20 cellular contexts compared by ENCODE assay signal in the genomic region with DNA sequence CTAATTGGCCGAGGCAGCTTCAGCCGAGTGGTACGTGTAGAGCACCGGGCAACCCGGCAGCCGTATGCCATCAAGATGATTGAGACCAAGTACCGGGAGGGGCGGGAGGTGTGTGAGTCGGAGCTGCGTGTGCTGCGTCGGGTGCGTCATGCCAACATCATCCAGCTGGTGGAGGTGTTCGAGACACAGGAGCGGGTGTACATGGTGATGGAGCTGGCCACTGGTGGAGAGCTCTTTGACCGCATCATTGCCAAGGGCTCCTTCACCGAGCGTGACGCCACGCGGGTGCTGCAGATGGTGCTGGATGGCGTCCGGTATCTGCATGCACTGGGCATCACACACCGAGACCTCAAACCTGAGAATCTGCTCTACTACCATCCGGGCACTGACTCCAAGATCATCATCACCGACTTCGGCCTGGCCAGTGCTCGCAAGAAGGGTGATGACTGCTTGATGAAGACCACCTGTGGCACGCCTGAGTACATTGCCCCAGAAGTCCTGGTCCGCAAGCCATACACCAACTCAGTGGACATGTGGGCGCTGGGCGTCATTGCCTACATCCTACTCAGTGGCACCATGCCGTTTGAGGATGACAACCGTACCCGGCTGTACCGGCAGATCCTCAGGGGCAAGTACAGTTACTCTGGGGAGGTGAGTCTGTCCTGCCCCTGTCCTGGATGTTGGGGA. TPM values are rescaled to one million over a fixed set of nuclear protein-coding genes. Genes with fewer than 3 reads are reported as not detected.
DNase-seq lines count a peak whose midpoint lies in the region; ATAC-seq and TF ChIP-seq lines count a peak whose summit lies in the region.
"Had no signal": no experiment of that assay in that cellular context is flagged by ENCODE, and none has a peak within 500 bp of the region (broad histone marks: within the 10 kb centered on the region; RNA-seq: fewer than 3 reads in every experiment).

No MANE protein-coding gene starts in this region.

- peaks cover 13% of the 10 kb centered on the region for H3K4me1 Mint-ChIP-seq in activated naive CD8-positive, alpha-beta T cell treated with anti-CD3 and anti-CD28 coated beads, Interleukin-2, amount 10 ng/mL, durations not matched to agents 7 days and 5 days
- peaks cover 11% of the 10 kb centered on the region for H3K4me1 Mint-ChIP-seq in activated naive CD8-positive, alpha-beta T cell treated with anti-CD3 and anti-CD28 coated beads for 36 hours
- H3K4me1 Mint-ChIP-seq in stimulated activated naive B cell treated with anti-CD40 and anti-IgM and Interleukin-4, amounts not matched to agents 10 μg/mL and 1 μg/mL and 100 μg/mL, for 72 hours, result peaks cover 11 to 20% of the 10 kb centered on the region in 2 donors
- H3K4me1 Mint-ChIP-seq: mesothelial cell of epicardium had no signal

- POLR2A ChIA-PET in activated naive CD8-positive, alpha-beta T cell treated with anti-CD3 and anti-CD28 coated beads, Interleukin-2, amount 10 ng/mL, durations not matched to agents 7 days and 5 days (lab: Charles Lee), result no interaction called here
- POLR2A ChIA-PET in PC-3 (lab: Charles Lee; ENCODE audit: unreplicated experiment), result no interaction called here
- POLR2A ChIA-PET in SK-N-SH (lab: Yijun Ruan, JAX), result no interaction called here

- 98% methylated on average over 32 of the region's 36 CpGs for WGBS in SK-N-SH (ENCODE audit: low lambda C conversion rate)

- DNase-seq in activated naive CD8-positive, alpha-beta T cell treated with anti-CD3 and anti-CD28 coated beads, Interleukin-2, amount 10 ng/mL, durations not matched to agents 7 days and 5 days, result no peak
- no peak for DNase-seq in activated naive CD8-positive, alpha-beta T cell treated with anti-CD3 and anti-CD28 coated beads for 36 hours
- DNase-seq in PC-3 (no peak), dorsolateral prefrontal cortex (no peak), SK-N-SH (no peak), germinal center (ENCODE audit: low spot score) (no peak), GM20000 (ENCODE audit: low spot score) (no peak)
- DNase-seq in stimulated activated naive B cell treated with anti-CD40 and anti-IgM and Interleukin-4, amounts not matched to agents 10 μg/mL and 1 μg/mL and 100 μg/mL, for 72 hours, result no peak
- DNase-seq: activated CD4-positive, CD25-positive, alpha-beta regulatory T cell; central memory CD4-positive, alpha-beta T cell; GDM1; KBM-7; MV-4-11; NCI-H524 treated with DMSO at 0.1 percent for 48 hours; RPMI8226 had no signal

- H3K27me3 ChIP-seq in PC-3 (ENCODE audit: low read length) (no peaks in the 10 kb centered on the region), dorsolateral prefrontal cortex (no peaks in the 10 kb centered on the region), SK-N-SH (ENCODE audit: insufficient read depth) (no peaks in the 10 kb centered on the region)

- TF ChIP-seq EP300 in SK-N-SH (IDR thresholded peaks at IDR 0.05; ENCODE audit: borderline replicate concordance in 1 of 2, low read depth in 1 of 2, low read length in 1 of 2), result no peak

- no peak overlapping the region for H3K27ac Mint-ChIP-seq in activated naive CD8-positive, alpha-beta T cell treated with anti-CD3 and anti-CD28 coated beads, Interleukin-2, amount 10 ng/mL, durations not matched to agents 7 days and 5 days
- no peak overlapping the region for H3K27ac Mint-ChIP-seq in activated naive CD8-positive, alpha-beta T cell treated with anti-CD3 and anti-CD28 coated beads for 36 hours
- peak overlapping the region; percentile 15 for H3K27ac Mint-ChIP-seq in stimulated activated naive B cell treated with anti-CD40 and anti-IgM and Interleukin-4, amounts not matched to agents 10 μg/mL and 1 μg/mL and 100 μg/mL, for 72 hours
- H3K27ac Mint-ChIP-seq: mesothelial cell of epicardium, nephron had no signal

- H3K4me3 ChIP-seq in PC-3 (ENCODE audit: low read length) (no peak overlapping the region), dorsolateral prefrontal cortex (peak overlapping the region in 2 of 59 donors; percentile 3 to 29), SK-N-SH (ENCODE audit: low read depth in 2 of 2, low read length in 1 of 2) (no peak overlapping the region)
- H3K4me3 ChIP-seq: thoracic aorta had no signal

- no peak for TF ChIP-seq RAD21 in SK-N-SH (IDR thresholded peaks at IDR 0.05; ENCODE audit: low read length)

- intact Hi-C loops in PC-3 (cut with micrococcal nuclease), result no loop called here
- intact Hi-C loops in dorsolateral prefrontal cortex (cut with DNase I), result no loop called here

- H3K4me1 ChIP-seq in PC-3 (ENCODE audit: insufficient read depth, low read length) (no peaks in the 10 kb centered on the region), SK-N-SH (ENCODE audit: control insufficient read depth in 1 of 2, insufficient read depth in 2 of 2, low read depth in 1 of 2, low read length in 1 of 2) (peaks cover 0 to 21% of the 10 kb centered on the region in 2 experiments; a peak in 1 of 4 replicates)

- H3K9me3 ChIP-seq in PC-3 (ENCODE audit: low read length) (no peaks in the 10 kb centered on the region), SK-N-SH (no peaks in the 10 kb centered on the region)
- H3K9me3 ChIP-seq: thoracic aorta had no signal

- H3K9ac ChIP-seq in PC-3 (ENCODE audit: low read length), result no peak overlapping the region
- H3K9ac ChIP-seq in SK-N-SH, result no peak overlapping the region

- H3K4me2 ChIP-seq in PC-3 (ENCODE audit: low read length) (no peak overlapping the region), SK-N-SH (no peak overlapping the region)

- H3K4me3 Mint-ChIP-seq in activated naive CD8-positive, alpha-beta T cell treated with anti-CD3 and anti-CD28 coated beads, Interleukin-2, amount 10 ng/mL, durations not matched to agents 7 days and 5 days, result peak overlapping the region; percentile 47
- H3K4me3 Mint-ChIP-seq in activated naive CD8-positive, alpha-beta T cell treated with anti-CD3 and anti-CD28 coated beads for 36 hours, result no peak overlapping the region
- no peak overlapping the region for H3K4me3 Mint-ChIP-seq in stimulated activated naive B cell treated with anti-CD40 and anti-IgM and Interleukin-4, amounts not matched to agents 10 μg/mL and 1 μg/mL and 100 μg/mL, for 72 hours
- H3K4me3 Mint-ChIP-seq: mesothelial cell of epicardium, nephron had no signal

- H3F3A ChIP-seq in PC-3 (ENCODE audit: low read length, unreplicated experiment), result no peaks in the 10 kb centered on the region
- no peaks in the 10 kb centered on the region for H3F3A ChIP-seq in SK-N-SH (replicated peaks; ENCODE audit: insufficient read depth)

- H3K79me2 ChIP-seq in PC-3 (ENCODE audit: low read length) (no peaks in the 10 kb centered on the region), SK-N-SH (ENCODE audit: insufficient read depth) (peaks cover 27% of the 10 kb centered on the region)

- TF ChIP-seq CTCF in PC-3 (conservative IDR thresholded peaks at IDR 0.05; ENCODE audit: low read depth, low read length) (no peak), dorsolateral prefrontal cortex (IDR thresholded peaks at IDR 0.05 in 54 of 56, conservative IDR thresholded peaks at IDR 0.05 in 2 of 56; ENCODE audit: low read depth in 1 of 56, partially characterized antibody in 56 of 56) (no peak), SK-N-SH (IDR thresholded peaks at IDR 0.05) (no peak), GM20000 (IDR thresholded peaks at IDR 0.05; ENCODE audit: extremely low read depth, missing control alignments) (no peak)

- CTCF ChIA-PET in PC-3 (lab: Charles Lee) (no interaction called here), SK-N-SH (lab: Yijun Ruan, JAX) (interaction anchor here (1.1 to 2.5 kb wide), 3 partner anchors 12 to 25 kb away, joined by 4 to 9 read pairs (median 5); a partner anchor contains a TSS)

- H3K36me3 Mint-ChIP-seq in activated naive CD8-positive, alpha-beta T cell treated with anti-CD3 and anti-CD28 coated beads, Interleukin-2, amount 10 ng/mL, durations not matched to agents 7 days and 5 days, result peaks cover 2% of the 10 kb centered on the region
- H3K36me3 Mint-ChIP-seq in activated naive CD8-positive, alpha-beta T cell treated with anti-CD3 and anti-CD28 coated beads for 36 hours, result peaks cover 5% of the 10 kb centered on the region
- H3K36me3 Mint-ChIP-seq in stimulated activated naive B cell treated with anti-CD40 and anti-IgM and Interleukin-4, amounts not matched to agents 10 μg/mL and 1 μg/mL and 100 μg/mL, for 72 hours, result peaks cover 19 to 40% of the 10 kb centered on the region in 2 donors

- H3K9me3 Mint-ChIP-seq in activated naive CD8-positive, alpha-beta T cell treated with anti-CD3 and anti-CD28 coated beads, Interleukin-2, amount 10 ng/mL, durations not matched to agents 7 days and 5 days, result no peaks in the 10 kb centered on the region
- H3K9me3 Mint-ChIP-seq in activated naive CD8-positive, alpha-beta T cell treated with anti-CD3 and anti-CD28 coated beads for 36 hours, result no peaks in the 10 kb centered on the region
- H3K9me3 Mint-ChIP-seq in stimulated activated naive B cell treated with anti-CD40 and anti-IgM and Interleukin-4, amounts not matched to agents 10 μg/mL and 1 μg/mL and 100 μg/mL, for 72 hours, result no peaks in the 10 kb centered on the region
- H3K9me3 Mint-ChIP-seq: mesothelial cell of epicardium, nephron had no signal

- H3K36me3 ChIP-seq in PC-3 (ENCODE audit: low read depth, low read length) (no peaks in the 10 kb centered on the region), SK-N-SH (replicated peaks in 1 of 2; ENCODE audit: control insufficient read depth in 1 of 2, insufficient read depth in 2 of 2, low read length in 1 of 2) (peaks cover 0 to 12% of the 10 kb centered on the region in 2 experiments)

- no peak for ATAC-seq in activated naive CD8-positive, alpha-beta T cell treated with anti-CD3 and anti-CD28 coated beads, Interleukin-2, amount 10 ng/mL, durations not matched to agents 7 days and 5 days (ENCODE audit: low read depth)
- ATAC-seq in PC-3, result no peak
- ATAC-seq in stimulated activated naive B cell treated with anti-CD40 and anti-IgM and Interleukin-4, amounts not matched to agents 10 μg/mL and 1 μg/mL and 100 μg/mL, for 72 hours (replicated peaks), result no peak
- ATAC-seq: left lobe of liver had no signal

- H4K20me1 ChIP-seq in PC-3 (ENCODE audit: low read length) (no peaks in the 10 kb centered on the region), SK-N-SH (ENCODE audit: insufficient read depth) (0 out of 2 replicates have a peak, but pooled peaks cover 3% of the 10 kb centered on the region)

- no peak overlapping the region for H3K27ac ChIP-seq in PC-3 (ENCODE audit: low read length)
- peak overlapping the region in 57 of 59 donors; percentile 11 to 93 (median 78) for H3K27ac ChIP-seq in dorsolateral prefrontal cortex
- H3K27ac ChIP-seq in SK-N-SH (ENCODE audit: low read depth in 2 of 2, low read length in 1 of 2), result peak overlapping the region in 1 of 2 experiments; percentile 47; a peak in 1 of 4 replicates
- H3K27ac ChIP-seq: thoracic aorta had no signal

- H3K9me2 ChIP-seq in PC-3 (replicated peaks; ENCODE audit: low read length) (no peaks in the 10 kb centered on the region), SK-N-SH (no peaks in the 10 kb centered on the region)

- BruUV-seq in PC-3 (replicated peaks; lab: Mats Ljungman, UMichigan), result TSS peak; percentile 30

- H2AFZ ChIP-seq in PC-3 (ENCODE audit: low read length) (no peak overlapping the region), SK-N-SH (ENCODE audit: low read depth) (no peak overlapping the region)

- H3K27me3 Mint-ChIP-seq in activated naive CD8-positive, alpha-beta T cell treated with anti-CD3 and anti-CD28 coated beads, Interleukin-2, amount 10 ng/mL, durations not matched to agents 7 days and 5 days, result no peaks in the 10 kb centered on the region
- H3K27me3 Mint-ChIP-seq in activated naive CD8-positive, alpha-beta T cell treated with anti-CD3 and anti-CD28 coated beads for 36 hours, result no peaks in the 10 kb centered on the region
- H3K27me3 Mint-ChIP-seq in stimulated activated naive B cell treated with anti-CD40 and anti-IgM and Interleukin-4, amounts not matched to agents 10 μg/mL and 1 μg/mL and 100 μg/mL, for 72 hours, result no peaks in the 10 kb centered on the region

RNA-seq across cellular contexts. Expression of a gene that starts 16.1 kb away (rescaled TPM):
- total RNA-seq in activated naive CD8-positive, alpha-beta T cell treated with anti-CD3 and anti-CD28 coated beads, Interleukin-2, amount 10 ng/mL, durations not matched to agents 7 days and 5 days, result 10 to 100 TPM; 22.8 to 25.6 TPM
- total RNA-seq in activated naive CD8-positive, alpha-beta T cell treated with anti-CD3 and anti-CD28 coated beads for 36 hours, result 10 to 100 TPM in 1 of 2 experiments, 1 to 10 TPM in 1; 9.9 to 10.6 TPM
- total RNA-seq in PC-3 (2014; rRNA removed), result 6.6 and 8.3 TPM in 2 replicates
- 10 to 100 TPM; 10.9 to 28.1 (median 18.3) TPM for total RNA-seq in dorsolateral prefrontal cortex
- polyA plus RNA-seq in SK-N-SH (2012; rRNA removed), result 30.1 and 31.4 TPM in 2 replicates
- polyA plus RNA-seq in SK-N-SH (2012; cell fraction: cytosol; rRNA removed), result 13.6 and 21.7 TPM in 2 replicates
- polyA plus RNA-seq in SK-N-SH (2012; cell fraction: nucleus; rRNA removed), result 23.8 and 24.6 TPM in 2 replicates

RNA-seq across cellular contexts. Expression of a gene that starts 22.5 kb away (rescaled TPM):
- 1 to 10 TPM; 4.9 to 7.2 TPM for total RNA-seq in activated naive CD8-positive, alpha-beta T cell treated with anti-CD3 and anti-CD28 coated beads, Interleukin-2, amount 10 ng/mL, durations not matched to agents 7 days and 5 days
- total RNA-seq in activated naive CD8-positive, alpha-beta T cell treated with anti-CD3 and anti-CD28 coated beads for 36 hours, result 1 to 10 TPM; 6.2 to 6.8 TPM
- 0.98 and 1.6 TPM in 2 replicates for total RNA-seq in PC-3 (2014; rRNA removed)
- 1 to 10 TPM in 110 of 120 experiments, under 1 TPM in 8, not detected in 2; 0.26 to 6.7 (median 2.2) TPM for total RNA-seq in dorsolateral prefrontal cortex
- polyA plus RNA-seq in SK-N-SH (2012; rRNA removed), result 1.3 and 1.9 TPM in 2 replicates
- 0.40 and 0.64 TPM in 2 replicates for polyA plus RNA-seq in SK-N-SH (2012; cell fraction: cytosol; rRNA removed)
- polyA plus RNA-seq in SK-N-SH (2012; cell fraction: nucleus; rRNA removed), result 7.1 and 10.0 TPM in 2 replicates

RNA-seq across cellular contexts. Expression of a gene that starts 24.5 kb away (rescaled TPM):
- total RNA-seq in activated naive CD8-positive, alpha-beta T cell treated with anti-CD3 and anti-CD28 coated beads, Interleukin-2, amount 10 ng/mL, durations not matched to agents 7 days and 5 days, result 1 to 10 TPM; 2.1 to 3.1 TPM
- total RNA-seq in activated naive CD8-positive, alpha-beta T cell treated with anti-CD3 and anti-CD28 coated beads for 36 hours, result not detected
- total RNA-seq in PC-3 (2014; rRNA removed), result not detected in 2 replicates
- 10 to 100 TPM in 1 of 120 experiments, 1 to 10 TPM in 97, under 1 TPM in 6, not detected in 16; 0.72 to 11.5 (median 2.6) TPM for total RNA-seq in dorsolateral prefrontal cortex
- polyA plus RNA-seq in SK-N-SH (2012; rRNA removed), result 0.41 and 0.45 TPM in 2 replicates
- polyA plus RNA-seq in SK-N-SH (2012; cell fraction: cytosol; rRNA removed), result 0.17 TPM in 1 of 2 replicates, not detected in the other
- polyA plus RNA-seq in SK-N-SH (2012; cell fraction: nucleus; rRNA removed), result 2.1 and 2.6 TPM in 2 replicates
- total RNA-seq: mesothelial cell of epicardium, posterior vena cava, thoracic aorta had no signal

RNA-seq across cellular contexts. Expression of a gene that starts 27.5 kb away (rescaled TPM):
- 100 to 1,000 TPM; 220 to 246 TPM for total RNA-seq in activated naive CD8-positive, alpha-beta T cell treated with anti-CD3 and anti-CD28 coated beads, Interleukin-2, amount 10 ng/mL, durations not matched to agents 7 days and 5 days
- 100 to 1,000 TPM; 220 to 235 TPM for total RNA-seq in activated naive CD8-positive, alpha-beta T cell treated with anti-CD3 and anti-CD28 coated beads for 36 hours
- total RNA-seq in PC-3 (2014; rRNA removed), result 51.3 and 52.0 TPM in 2 replicates
- total RNA-seq in dorsolateral prefrontal cortex, result 10 to 100 TPM; 21.1 to 56.9 (median 38.9) TPM
- 52.7 and 57.8 TPM in 2 replicates for polyA plus RNA-seq in SK-N-SH (2012; rRNA removed)
- polyA plus RNA-seq in SK-N-SH (2012; cell fraction: cytosol; rRNA removed), result 28.1 and 38.0 TPM in 2 replicates
- 24.1 and 38.0 TPM in 2 replicates for polyA plus RNA-seq in SK-N-SH (2012; cell fraction: nucleus; rRNA removed)

RNA-seq across cellular contexts. Expression of a gene that starts 34.7 kb away (rescaled TPM):
- total RNA-seq in activated naive CD8-positive, alpha-beta T cell treated with anti-CD3 and anti-CD28 coated beads, Interleukin-2, amount 10 ng/mL, durations not matched to agents 7 days and 5 days, result 10 to 100 TPM; 17.6 to 23.6 TPM
- total RNA-seq in activated naive CD8-positive, alpha-beta T cell treated with anti-CD3 and anti-CD28 coated beads for 36 hours, result 10 to 100 TPM; 11.3 to 11.4 TPM
- 3.2 and 4.6 TPM in 2 replicates for total RNA-seq in PC-3 (2014; rRNA removed)
- total RNA-seq in dorsolateral prefrontal cortex, result 10 to 100 TPM in 108 of 120 experiments, 1 to 10 TPM in 12; 5.4 to 42.1 (median 16.4) TPM
- polyA plus RNA-seq in SK-N-SH (2012; rRNA removed), result 11.1 and 14.4 TPM in 2 replicates
- 1.7 and 3.1 TPM in 2 replicates for polyA plus RNA-seq in SK-N-SH (2012; cell fraction: cytosol; rRNA removed)
- 94.0 and 97.7 TPM in 2 replicates for polyA plus RNA-seq in SK-N-SH (2012; cell fraction: nucleus; rRNA removed)
